Comparison of ENCODE assay signal across 28 cellular contexts in genomic region chr13:50192272-50192813, GRCh38.
"Had no signal": no experiment of that assay in that cellular context is flagged by ENCODE, and none has a peak within 500 bp of the region (broad histone marks: within the 10 kb centered on the region; RNA-seq: fewer than 3 reads in every experiment).

No MANE protein-coding gene starts in this region.

- H3K27ac ChIP-seq: Peyer's patch, RWPE1, SJCRH30 had no signal

- H3K27ac Mint-ChIP-seq: activated B cell treated with CpG ODN at 0.5 μM for 24 hours; activated CD4-positive, alpha-beta memory T cell treated with anti-CD3 and anti-CD28 coated beads, Interleukin-2, amount 10 ng/mL, durations not matched to agents 7 days and 5 days; activated naive CD8-positive, alpha-beta T cell treated with anti-CD3 and anti-CD28 coated beads, Interleukin-2, amount 10 ng/mL, durations not matched to agents 7 days and 5 days; activated T-cell treated with anti-CD3 and anti-CD28 coated beads, Interleukin-2, amount 50 U/mL, for 72 hours; T-helper 1 cell treated with Interleukin-12 subunit alpha and Interleukin-12 subunit beta and Interleukin-4 antibody, amounts not matched to agents 30 μg/mL and 1 μg/mL, for 36 hours had no signal

- H3K27me3 ChIP-seq: Peyer's patch, SJCRH30 had no signal

- H3K4me3 ChIP-seq: Peyer's patch, SJCRH30 had no signal

- ATAC-seq: activated T-cell treated with anti-CD3 and anti-CD28 coated beads, Interleukin-2, amount 50 U/mL, for 72 hours; SK-N-SH treated with all-trans-retinoic acid at 6 μM for 48 hours had no signal

- H3K4me1 Mint-ChIP-seq: activated CD4-positive, alpha-beta memory T cell treated with anti-CD3 and anti-CD28 coated beads, Interleukin-2, amount 10 ng/mL, durations not matched to agents 7 days and 5 days; activated naive CD8-positive, alpha-beta T cell treated with anti-CD3 and anti-CD28 coated beads, Interleukin-2, amount 10 ng/mL, durations not matched to agents 7 days and 5 days had no signal

- DNase-seq: activated B cell treated with CpG ODN at 0.5 μM for 24 hours; activated CD4-positive, alpha-beta memory T cell treated with anti-CD3 and anti-CD28 coated beads, Interleukin-2, amount 10 ng/mL, durations not matched to agents 7 days and 5 days; activated CD4-positive, alpha-beta T cell treated with anti-CD3 and anti-CD28 coated beads for 1 hour; activated CD4-positive, alpha-beta T cell treated with anti-CD3 and anti-CD28 coated beads, Interleukin-2, amount 50 U/mL, for 1 hour; activated naive CD4-positive, alpha-beta T cell treated with anti-CD3 and anti-CD28 coated beads, Interleukin-2, amount 50 U/mL, for 16 hours; activated naive CD8-positive, alpha-beta T cell treated with anti-CD3 and anti-CD28 coated beads, Interleukin-2, amount 10 ng/mL, durations not matched to agents 7 days and 5 days; activated T-cell treated with anti-CD3 and anti-CD28 coated beads for 4 hours; activated T-cell treated with anti-CD3 and anti-CD28 coated beads, Interleukin-2, amount 50 U/mL, for 72 hours; aorta; central memory CD4-positive, alpha-beta T cell; Kasumi-1; KBM-7; NCI-H1092 treated with DMSO at 0.1 percent for 48 hours; NCI-H1436; NCI-H1694 treated with DMSO at 0.1 percent for 48 hours; NCI-H2029 treated with DMSO at 0.1 percent for 48 hours; NCI-H510A treated with DMSO at 0.1 percent for 48 hours; NCI-H69; NK-92 treated with Interleukin-12 subunit alpha and Interleukin-12 subunit beta, amount 100 ng/mL, for 24 hours; OCI-M1; Peyer's patch; Right ventricle myocardium superior; SJCRH30; T-helper 9 cell had no signal

- H3K4me1 ChIP-seq: Peyer's patch, SJCRH30 had no signal

- H3K36me3 Mint-ChIP-seq: activated naive CD8-positive, alpha-beta T cell treated with anti-CD3 and anti-CD28 coated beads, Interleukin-2, amount 10 ng/mL, durations not matched to agents 7 days and 5 days had no signal

- H3K36me3 ChIP-seq: Peyer's patch, SJCRH30 had no signal

- FAIRE-seq: bronchial epithelial cell had no signal

- H3K4me3 Mint-ChIP-seq: activated B cell treated with CpG ODN at 0.5 μM for 24 hours; activated CD4-positive, alpha-beta memory T cell treated with anti-CD3 and anti-CD28 coated beads, Interleukin-2, amount 10 ng/mL, durations not matched to agents 7 days and 5 days; activated naive CD8-positive, alpha-beta T cell treated with anti-CD3 and anti-CD28 coated beads, Interleukin-2, amount 10 ng/mL, durations not matched to agents 7 days and 5 days; activated T-cell treated with anti-CD3 and anti-CD28 coated beads, Interleukin-2, amount 50 U/mL, for 72 hours; T-helper 1 cell treated with Interleukin-12 subunit alpha and Interleukin-12 subunit beta and Interleukin-4 antibody, amounts not matched to agents 30 μg/mL and 1 μg/mL, for 36 hours had no signal

- H3K9me3 Mint-ChIP-seq: activated B cell treated with CpG ODN at 0.5 μM for 24 hours; activated CD4-positive, alpha-beta memory T cell treated with anti-CD3 and anti-CD28 coated beads, Interleukin-2, amount 10 ng/mL, durations not matched to agents 7 days and 5 days; activated naive CD8-positive, alpha-beta T cell treated with anti-CD3 and anti-CD28 coated beads, Interleukin-2, amount 10 ng/mL, durations not matched to agents 7 days and 5 days; activated T-cell treated with anti-CD3 and anti-CD28 coated beads, Interleukin-2, amount 50 U/mL, for 72 hours; T-helper 1 cell treated with Interleukin-12 subunit alpha and Interleukin-12 subunit beta and Interleukin-4 antibody, amounts not matched to agents 30 μg/mL and 1 μg/mL, for 36 hours had no signal

- H3K9me3 ChIP-seq: Peyer's patch, SJCRH30 had no signal
